Comparison of ENCODE assay signal across 1 cellular context in the genomic region with DNA sequence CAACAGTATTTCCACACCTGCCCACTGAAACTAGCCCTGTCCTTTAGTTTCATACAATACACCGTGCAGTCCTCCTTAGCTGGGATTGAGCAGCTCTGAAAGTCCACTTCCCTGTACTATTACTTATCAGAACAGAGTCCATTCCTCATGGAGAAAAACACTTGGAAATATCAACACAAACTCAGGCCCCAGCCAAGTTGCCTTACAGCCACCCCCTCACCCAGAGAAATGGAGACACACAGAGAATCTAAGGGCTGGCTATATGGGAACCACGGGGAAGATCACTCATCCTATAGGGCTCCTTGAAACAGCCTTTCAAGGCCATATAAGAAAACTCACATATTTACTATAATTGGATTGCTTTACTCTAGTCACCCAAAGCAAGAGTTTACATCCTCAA.
TF ChIP-seq lines count a peak whose summit lies in the region.

No MANE protein-coding gene starts in this region.

TF ChIP-seq in IMR-90, 13 proteins besides CTCF, POLR2A, EP300 and RAD21:
- TF ChIP-seq CEBPB (IDR thresholded peaks at IDR 0.05; ENCODE audit: low read depth, low read length): no peak
- no peak for TF ChIP-seq NFE2L2 (IDR thresholded peaks at IDR 0.05; ENCODE audit: low read depth, low read length)
- TF ChIP-seq RFX5 (IDR thresholded peaks at IDR 0.05; ENCODE audit: low read depth, low read length): no peak
- TF ChIP-seq, protein P1, sequence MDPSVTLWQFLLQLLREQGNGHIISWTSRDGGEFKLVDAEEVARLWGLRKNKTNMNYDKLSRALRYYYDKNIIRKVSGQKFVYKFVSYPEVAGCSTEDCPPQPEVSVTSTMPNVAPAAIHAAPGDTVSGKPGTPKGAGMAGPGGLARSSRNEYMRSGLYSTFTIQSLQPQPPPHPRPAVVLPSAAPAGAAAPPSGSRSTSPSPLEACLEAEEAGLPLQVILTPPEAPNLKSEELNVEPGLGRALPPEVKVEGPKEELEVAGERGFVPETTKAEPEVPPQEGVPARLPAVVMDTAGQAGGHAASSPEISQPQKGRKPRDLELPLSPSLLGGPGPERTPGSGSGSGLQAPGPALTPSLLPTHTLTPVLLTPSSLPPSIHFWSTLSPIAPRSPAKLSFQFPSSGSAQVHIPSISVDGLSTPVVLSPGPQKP (IDR thresholded peaks at IDR 0.05; ENCODE audit: borderline replicate concordance, low read depth, low read length): no peak
- TF ChIP-seq BHLHE40 (IDR thresholded peaks at IDR 0.05; ENCODE audit: low read depth, low read length): no peak
- TF ChIP-seq CHD1 (IDR thresholded peaks at IDR 0.05; ENCODE audit: low read depth, low read length): no peak
- TF ChIP-seq RCOR1 (IDR thresholded peaks at IDR 0.05; ENCODE audit: insufficient replicate concordance, low read length): no peak
- no peak for TF ChIP-seq MXI1 (IDR thresholded peaks at IDR 0.05; ENCODE audit: borderline replicate concordance, low read depth, low read length)
- no peak for TF ChIP-seq MAZ (IDR thresholded peaks at IDR 0.05; ENCODE audit: borderline replicate concordance, low read depth, low read length)
- no peak for TF ChIP-seq MAFK (IDR thresholded peaks at IDR 0.05; ENCODE audit: low read depth, low read length)
- TF ChIP-seq USF2 (IDR thresholded peaks at IDR 0.05; ENCODE audit: low read depth, low read length): no peak
- no peak for TF ChIP-seq FOS (IDR thresholded peaks at IDR 0.05; ENCODE audit: low read depth, low read length)
- TF ChIP-seq SMC3 (IDR thresholded peaks at IDR 0.05; ENCODE audit: low read depth, low read length): no peak
